1 cellular context compared by ENCODE assay signal in genomic region chr5:91373016-91373415, GRCh38.
TF ChIP-seq lines count a peak whose summit lies in the region.

No MANE protein-coding gene starts in this region.

TF ChIP-seq in A549, 52 proteins besides CTCF, POLR2A, EP300 and RAD21 (continued from another document):
- TF ChIP-seq REST (IDR thresholded peaks at IDR 0.05), result no peak
- no peak for TF ChIP-seq MAZ (IDR thresholded peaks at IDR 0.05; ENCODE audit: borderline replicate concordance, low read depth, low read length)
- TF ChIP-seq FOXS1 (CRISPR knock-in tag; IDR thresholded peaks at IDR 0.05), result no peak
- no peak for TF ChIP-seq NFE2L2 (conservative IDR thresholded peaks at IDR 0.05; ENCODE audit: low read length)
- no peak for TF ChIP-seq HDAC2 (IDR thresholded peaks at IDR 0.05)
- no peak for TF ChIP-seq TFCP2L1 (CRISPR knock-in tag; IDR thresholded peaks at IDR 0.05)
- no peak for TF ChIP-seq BHLHE40 (IDR thresholded peaks at IDR 0.05; ENCODE audit: low read depth, low read length)
- TF ChIP-seq ESRRA (IDR thresholded peaks at IDR 0.05; ENCODE audit: borderline replicate concordance, low read length), result no peak
